In the genomic region with DNA sequence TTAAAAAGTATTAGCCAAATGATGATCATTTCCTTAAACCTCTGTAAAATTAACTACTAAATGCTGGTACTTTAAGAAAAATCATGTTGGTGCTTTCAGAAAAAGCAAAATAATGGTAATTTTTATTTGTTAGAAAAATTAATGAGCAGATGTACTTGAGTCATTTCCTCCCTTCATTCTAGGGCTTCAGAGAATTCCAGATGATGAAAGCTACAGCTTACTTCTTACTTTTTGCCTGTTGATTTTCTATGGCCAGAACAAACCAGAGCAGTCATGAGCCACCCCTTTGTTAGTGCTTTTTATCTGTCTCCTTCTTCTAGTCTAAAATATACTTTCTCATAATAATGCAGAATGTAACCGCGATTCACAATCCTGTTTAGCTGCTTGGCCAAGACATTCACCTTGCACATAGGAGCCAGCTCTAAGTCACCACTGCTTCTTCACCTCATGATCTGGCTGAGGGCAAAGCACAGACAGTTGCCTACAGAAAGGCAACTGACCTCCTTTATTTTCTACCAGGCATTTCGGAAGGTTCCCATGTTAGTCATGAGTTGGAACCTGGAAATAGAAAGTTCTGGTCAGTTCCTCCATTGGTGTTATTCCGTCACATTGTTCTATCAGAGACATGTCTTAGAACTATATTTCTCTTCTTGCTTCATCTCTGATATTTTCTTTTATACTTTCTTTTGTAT, we compare ENCODE assay signal across 25 cellular contexts. TPM values are rescaled to one million over a fixed set of nuclear protein-coding genes. Genes with fewer than 3 reads are reported as not detected.
"Had no signal": no experiment of that assay in that cellular context is flagged by ENCODE, and none has a peak within 500 bp of the region (broad histone marks: within the 10 kb centered on the region; RNA-seq: fewer than 3 reads in every experiment).

No MANE protein-coding gene starts in this region.

- H3K9me3 ChIP-seq: ascending aorta, breast epithelium, spleen, testis, upper lobe of left lung had no signal

- H3K4me3 ChIP-seq: ascending aorta, breast epithelium, dorsolateral prefrontal cortex, spleen, testis, upper lobe of left lung had no signal

- DNase-seq: activated CD4-positive, CD25-positive, alpha-beta regulatory T cell treated with anti-CD3 and anti-CD28 coated beads, Interleukin-2, amount 50 U/mL, for 72 hours; activated naive CD4-positive, alpha-beta T cell treated with anti-CD3 and anti-CD28 coated beads for 36 hours; activated naive CD8-positive, alpha-beta T cell treated with anti-CD3 and anti-CD28 coated beads, Interleukin-2, amount 50 U/mL, for 24 hours; dorsolateral prefrontal cortex; endodermal cell; glutamatergic neuron; hypothalamus; kidney glomerular epithelial cell; left ventricle myocardium superior; nucleus accumbens; right cardiac atrium; spleen; stimulated activated naive CD8-positive, alpha-beta T cell treated with anti-CD3 and anti-CD28 coated beads, Interleukin-15, amount 100 ng/mL, for 72 hours; T-helper 1 cell; testis; upper lobe of left lung had no signal

- H3K27me3 ChIP-seq: ascending aorta, breast epithelium, spleen, testis, upper lobe of left lung had no signal

- H3K4me1 ChIP-seq: ascending aorta, breast epithelium, spleen, testis, upper lobe of left lung had no signal

- ATAC-seq: activated naive CD8-positive, alpha-beta T cell treated with anti-CD3 and anti-CD28 coated beads, Interleukin-2, amount 50 U/mL, for 24 hours; left ventricle myocardium superior; natural killer cell treated with Interleukin-12 subunit alpha and Interleukin-12 subunit beta and Interleukin-15 and Interleukin-18, amount 100 ng/mL, for 72 hours; stimulated activated naive CD8-positive, alpha-beta T cell treated with anti-CD3 and anti-CD28 coated beads, Interleukin-15, amount 100 ng/mL, for 72 hours had no signal

- H3K27ac ChIP-seq: ascending aorta, breast epithelium, dorsolateral prefrontal cortex, spleen, testis, upper lobe of left lung had no signal

- H3K36me3 ChIP-seq: ascending aorta, breast epithelium, spleen, upper lobe of left lung had no signal

RNA-seq across cellular contexts. Expression of a gene that starts 43.5 kb away (rescaled TPM):
- total RNA-seq: activated CD8-positive, alpha-beta memory T cell treated with anti-CD3 and anti-CD28 coated beads for 36 hours; activated naive CD4-positive, alpha-beta T cell treated with anti-CD3 and anti-CD28 coated beads for 36 hours; activated T-helper 2 cell treated with anti-CD3 and anti-CD28 coated beads, Interferon-gamma antibody, Interleukin-2, Interleukin-4, amounts not matched to agents 10 μg/mL and 5 μg/mL and 100 μg/mL, durations not matched to agents 14 hours and 24 hours and 36 hours; ascending aorta; breast epithelium; cerebellum; endodermal cell; fibroblast of villous mesenchyme; natural killer cell treated with Interleukin-12 subunit alpha and Interleukin-12 subunit beta and Interleukin-15 and Interleukin-18, amount 100 ng/mL, for 72 hours; posterior vena cava; spleen; testis; upper lobe of left lung had no signal
- polyA plus RNA-seq: esophagus, spleen had no signal
